ENCODE assay signal across 22 cellular contexts in genomic region chr15:55564347-55565145, GRCh38. TPM values are rescaled to one million over a fixed set of nuclear protein-coding genes. Genes with fewer than 3 reads are reported as not detected.
DNase-seq lines count a peak whose midpoint lies in the region; ATAC-seq and TF ChIP-seq lines count a peak whose summit lies in the region.
"Had no signal": no experiment of that assay in that cellular context is flagged by ENCODE, and none has a peak within 500 bp of the region (broad histone marks: within the 10 kb centered on the region; RNA-seq: fewer than 3 reads in every experiment).

No MANE protein-coding gene starts in this region.

- H3K4me1 Mint-ChIP-seq in endodermal cell (peaks cover 6% of the 10 kb centered on the region), type B pancreatic cell (ENCODE audit: unreplicated experiment) (no peaks in the 10 kb centered on the region)
- H3K4me1 Mint-ChIP-seq: activated T-helper 17 cell treated with anti-CD3 and anti-CD28 coated beads, Interleukin-2, amount 50 U/mL, for 72 hours had no signal

- H3F3A ChIP-seq in PC-3 (ENCODE audit: low read length, unreplicated experiment), result no peaks in the 10 kb centered on the region

- H3K36me3 ChIP-seq in PC-3 (ENCODE audit: low read depth, low read length), result no peaks in the 10 kb centered on the region
- no peaks in the 10 kb centered on the region for H3K36me3 ChIP-seq in endodermal cell (ENCODE audit: control insufficient read depth, insufficient read depth, low read length)
- H3K36me3 ChIP-seq: esophagus squamous epithelium, right atrium auricular region, tibial artery had no signal

- H3K4me3 ChIP-seq in PC-3 (ENCODE audit: low read length), result no peak overlapping the region
- no peak overlapping the region for H3K4me3 ChIP-seq in endodermal cell (ENCODE audit: low read length)
- H3K4me3 ChIP-seq: esophagus squamous epithelium, GM23248, right atrium auricular region, tibial artery had no signal

- H2AFZ ChIP-seq in PC-3 (ENCODE audit: low read length), result no peak overlapping the region
- H2AFZ ChIP-seq: GM23248 had no signal

- BruUV-seq in PC-3 (replicated peaks; lab: Mats Ljungman, UMichigan), result no TSS peak

- no peak; the same call in 1 of the 2 replicates for TF ChIP-seq CTCF in PC-3 (conservative IDR thresholded peaks at IDR 0.05; ENCODE audit: low read depth, low read length)
- peak; percentile 68 for TF ChIP-seq CTCF in endodermal cell (conservative IDR thresholded peaks at IDR 0.05)
- peak; percentile 48 for TF ChIP-seq CTCF in type B pancreatic cell (conservative IDR thresholded peaks at IDR 0.05)

- H3K9ac ChIP-seq in PC-3 (ENCODE audit: low read length) (no peak overlapping the region), endodermal cell (ENCODE audit: extremely low read depth, low read length, poor library complexity, severe bottlenecking) (no peak overlapping the region)
- H3K9ac ChIP-seq: GM23248 had no signal

- H3K9me3 ChIP-seq in PC-3 (ENCODE audit: low read length), result no peaks in the 10 kb centered on the region
- H3K9me3 ChIP-seq in endodermal cell (ENCODE audit: control insufficient read depth, low read length), result peaks cover 13% of the 10 kb centered on the region

- H3K36me3 Mint-ChIP-seq in endodermal cell (ENCODE audit: low read depth), result no peaks in the 10 kb centered on the region
- peaks cover 28% of the 10 kb centered on the region for H3K36me3 Mint-ChIP-seq in type B pancreatic cell
- H3K36me3 Mint-ChIP-seq: CD8-positive, alpha-beta T cell; natural killer cell treated with Interleukin-12 subunit alpha and Interleukin-12 subunit beta and Interleukin-15 and Interleukin-18, amount 100 ng/mL, for 72 hours had no signal

- intact Hi-C loops in PC-3 (cut with micrococcal nuclease), result no loop called here

- POLR2A ChIA-PET in PC-3 (lab: Charles Lee; ENCODE audit: unreplicated experiment), result no interaction called here

- H3K27me3 ChIP-seq in PC-3 (ENCODE audit: low read length) (no peaks in the 10 kb centered on the region), endodermal cell (ENCODE audit: control insufficient read depth, insufficient read depth, low read length, poor library complexity, severe bottlenecking) (no peaks in the 10 kb centered on the region)
- H3K27me3 ChIP-seq: esophagus squamous epithelium, right atrium auricular region, tibial artery had no signal

- H3K27ac ChIP-seq in PC-3 (ENCODE audit: low read length) (no peak overlapping the region), endodermal cell (ENCODE audit: low read depth, low read length) (no peak overlapping the region)
- H3K27ac ChIP-seq: esophagus squamous epithelium, GM23248, HL-60, right atrium auricular region, tibial artery had no signal

- no peaks in the 10 kb centered on the region for H4K20me1 ChIP-seq in PC-3 (ENCODE audit: low read length)

- peaks cover 28% of the 10 kb centered on the region for H3K9me3 Mint-ChIP-seq in endodermal cell
- peaks cover 5% of the 10 kb centered on the region for H3K9me3 Mint-ChIP-seq in type B pancreatic cell
- H3K9me3 Mint-ChIP-seq: activated T-helper 17 cell treated with anti-CD3 and anti-CD28 coated beads, Interleukin-2, amount 50 U/mL, for 72 hours had no signal

- H3K4me2 ChIP-seq in PC-3 (ENCODE audit: low read length), result no peak overlapping the region

- WGBS in endodermal cell (ENCODE audit: insufficient coverage in 1 of 2, insufficient read length in 1 of 2), 2 experiments, result 86 to 100% methylated on average over 1 to 2 of the region's 2 CpGs

- H3K4me3 Mint-ChIP-seq in endodermal cell (no peak overlapping the region), type B pancreatic cell (no peak overlapping the region)
- H3K4me3 Mint-ChIP-seq: activated CD8-positive, alpha-beta T cell treated with anti-CD3 and anti-CD28 coated beads for 36 hours; activated T-helper 17 cell treated with anti-CD3 and anti-CD28 coated beads, Interleukin-2, amount 50 U/mL, for 72 hours; CD8-positive, alpha-beta T cell; natural killer cell treated with Interleukin-12 subunit alpha and Interleukin-12 subunit beta and Interleukin-15 and Interleukin-18, amount 100 ng/mL, for 72 hours had no signal

- H3K27me3 Mint-ChIP-seq in endodermal cell (ENCODE audit: insufficient read depth) (peaks cover 30% of the 10 kb centered on the region), type B pancreatic cell (no peaks in the 10 kb centered on the region)

- H3K27ac Mint-ChIP-seq in endodermal cell, result no peak overlapping the region
- no peak overlapping the region for H3K27ac Mint-ChIP-seq in type B pancreatic cell
- H3K27ac Mint-ChIP-seq: activated CD8-positive, alpha-beta T cell treated with anti-CD3 and anti-CD28 coated beads for 36 hours; activated T-helper 17 cell treated with anti-CD3 and anti-CD28 coated beads, Interleukin-2, amount 50 U/mL, for 72 hours; CD8-positive, alpha-beta T cell; natural killer cell treated with Interleukin-12 subunit alpha and Interleukin-12 subunit beta and Interleukin-15 and Interleukin-18, amount 100 ng/mL, for 72 hours had no signal

- CTCF ChIA-PET in PC-3 (lab: Charles Lee), result interaction anchor here (0.7 kb wide), 1 partner anchor 680 kb away, joined by 3 read pairs; no protein-coding TSS in a partner anchor

- H3K79me2 ChIP-seq in PC-3 (ENCODE audit: low read length), result no peaks in the 10 kb centered on the region

- no peaks in the 10 kb centered on the region for H3K4me1 ChIP-seq in PC-3 (ENCODE audit: insufficient read depth, low read length)
- no peaks in the 10 kb centered on the region for H3K4me1 ChIP-seq in endodermal cell (ENCODE audit: control insufficient read depth, insufficient read depth, low read length)
- H3K4me1 ChIP-seq: esophagus squamous epithelium, right atrium auricular region, tibial artery had no signal

- peak; percentile 2 for DNase-seq in DMS53 (lab: John Stamatoyannopoulos, UW)
- no peak for DNase-seq in DMS53 treated with DMSO at 0.1 percent for 48 hours (lab: John Stamatoyannopoulos, UW; ENCODE audit: unreplicated experiment)
- DNase-seq in PC-3, result no peak
- peak; percentile 53 for DNase-seq in endodermal cell
- no peak for DNase-seq in type B pancreatic cell (ENCODE audit: extremely low spot score, unreplicated experiment)
- no peak for DNase-seq in HCEC 1CT
- no peak for DNase-seq in ecto neural progenitor cell (ENCODE audit: low spot score)
- no peak for DNase-seq in OCI-M1 (lab: John Stamatoyannopoulos, UW)
- DNase-seq: activated CD8-positive, alpha-beta T cell treated with anti-CD3 and anti-CD28 coated beads for 36 hours; CD8-positive, alpha-beta T cell; cortex of kidney; esophagus squamous epithelium; GF-D8; GM23248; NCI-H187; NCI-H774; SIG-M5; tibial artery had no signal

- H3K9me2 ChIP-seq in PC-3 (replicated peaks; ENCODE audit: low read length), result no peaks in the 10 kb centered on the region

- ATAC-seq in PC-3, result peak; percentile 38; the same call in 1 of the 2 replicates
- ATAC-seq: activated CD8-positive, alpha-beta T cell treated with anti-CD3 and anti-CD28 coated beads for 36 hours; activated T-helper 17 cell treated with anti-CD3 and anti-CD28 coated beads, Interleukin-2, amount 50 U/mL, for 72 hours; CD8-positive, alpha-beta T cell; natural killer cell treated with Interleukin-12 subunit alpha and Interleukin-12 subunit beta and Interleukin-15 and Interleukin-18, amount 100 ng/mL, for 72 hours had no signal

RNA-seq across cellular contexts. Expression of gene PYGO1, which starts 23.6 kb away (rescaled TPM):
- total RNA-seq in PC-3 (2014; rRNA removed), result 1.8 and 2.0 TPM in 2 replicates
- total RNA-seq in endodermal cell, result 1 to 10 TPM; 2.0 to 2.5 TPM
- 14.1 TPM for polyA plus RNA-seq in endodermal cell (2013, experiment 1 of 2)
- 15.1 TPM for polyA plus RNA-seq in endodermal cell (2013, experiment 2 of 2)
- 7.7 and 29.0 TPM in 2 replicates for total RNA-seq in type B pancreatic cell (ENCODE audit: low replicate concordance)
- total RNA-seq: activated CD8-positive, alpha-beta T cell treated with anti-CD3 and anti-CD28 coated beads for 36 hours; activated T-helper 17 cell treated with anti-CD3 and anti-CD28 coated beads, Interleukin-2, amount 50 U/mL, for 72 hours; CD8-positive, alpha-beta T cell; natural killer cell treated with Interleukin-12 subunit alpha and Interleukin-12 subunit beta and Interleukin-15 and Interleukin-18, amount 100 ng/mL, for 72 hours had no signal

RNA-seq across cellular contexts. Expression of gene DNAAF4, which starts 56.5 kb away (rescaled TPM):
- total RNA-seq in PC-3 (2014; rRNA removed) (0.91 and 0.92 TPM in 2 replicates), endodermal cell (1 to 10 TPM; 4.6 to 7.2 TPM), type B pancreatic cell (ENCODE audit: low replicate concordance) (2.6 and 5.4 TPM in 2 replicates)
- polyA plus RNA-seq in endodermal cell (2013, experiment 1 of 2), result 5.5 TPM
- 4.9 TPM for polyA plus RNA-seq in endodermal cell (2013, experiment 2 of 2)
- total RNA-seq: activated T-helper 17 cell treated with anti-CD3 and anti-CD28 coated beads, Interleukin-2, amount 50 U/mL, for 72 hours; CD8-positive, alpha-beta T cell; natural killer cell treated with Interleukin-12 subunit alpha and Interleukin-12 subunit beta and Interleukin-15 and Interleukin-18, amount 100 ng/mL, for 72 hours had no signal

Comparison
In these comparisons a context has a peak if more than half of its experiments do, and no peak if none do; other contexts are left out.
1. DNase-seq: peak in DMS53 (single experiment) and endodermal cell (single experiment); none in DMS53 treated with DMSO at 0.1 percent for 48 hours (single experiment), PC-3 (single experiment), type B pancreatic cell (single experiment), HCEC 1CT (single experiment), ecto neural progenitor cell (single experiment) and OCI-M1 (single experiment).